Comparison of ENCODE assay signal across 21 cellular contexts in genomic region chr18:27707201-27707600, GRCh38.
"Had no signal": no experiment of that assay in that cellular context is flagged by ENCODE, and none has a peak within 500 bp of the region (broad histone marks: within the 10 kb centered on the region; RNA-seq: fewer than 3 reads in every experiment).

No MANE protein-coding gene starts in this region.

- H3K9me3 ChIP-seq: adrenal gland, colonic mucosa, testis, vagina had no signal

- H3K36me3 ChIP-seq: adrenal gland, colonic mucosa, esophagus squamous epithelium, left ventricle myocardium inferior, sigmoid colon, vagina, WERI-Rb-1 had no signal

- H3K27me3 ChIP-seq: adrenal gland, colonic mucosa, esophagus squamous epithelium, sigmoid colon, testis, vagina had no signal

- H3K27me3 Mint-ChIP-seq: central memory CD8-positive, alpha-beta T cell; stimulated activated naive B cell treated with anti-CD40 and anti-IgM and Interleukin-4, amounts not matched to agents 10 μg/mL and 1 μg/mL and 100 μg/mL, for 72 hours; type B pancreatic cell had no signal

- H3K27ac ChIP-seq: adrenal gland, colonic mucosa, esophagus squamous epithelium, left ventricle myocardium inferior, sigmoid colon, testis, vagina, WERI-Rb-1 had no signal

- DNase-seq: activated CD4-positive, alpha-beta T cell treated with anti-CD3 and anti-CD28 coated beads for 1 hour; activated CD4-positive, alpha-beta T cell treated with anti-CD3 and anti-CD28 coated beads, Interleukin-2, amount 50 U/mL, for 1 hour; activated CD8-positive, alpha-beta T cell treated with anti-CD3 and anti-CD28 coated beads, Interleukin-2, amount 10 ng/mL, durations not matched to agents 7 days and 5 days; adrenal gland; colonic mucosa; esophagus squamous epithelium; hippocampal formation; left ventricle myocardium inferior; naive thymus-derived CD8-positive, alpha-beta T cell; retina; sigmoid colon; stimulated activated CD4-positive, alpha-beta T cell treated with anti-CD3 and anti-CD28 coated beads, Interleukin-2, amount 100 ng/mL, for 48 hours; stimulated activated CD8-positive, alpha-beta memory T cell treated with anti-CD3 and anti-CD28 coated beads, Interleukin-4, amount 100 ng/mL, for 48 hours; stimulated activated naive B cell treated with anti-CD40 and anti-IgM and Interleukin-4, amounts not matched to agents 10 μg/mL and 1 μg/mL and 100 μg/mL, for 72 hours; testis; WERI-Rb-1 had no signal

- H3K4me3 Mint-ChIP-seq: activated CD8-positive, alpha-beta T cell treated with anti-CD3 and anti-CD28 coated beads, Interleukin-2, amount 10 ng/mL, durations not matched to agents 7 days and 5 days; central memory CD8-positive, alpha-beta T cell; mesothelial cell of epicardium; naive thymus-derived CD8-positive, alpha-beta T cell; stimulated activated naive B cell treated with anti-CD40 and anti-IgM and Interleukin-4, amounts not matched to agents 10 μg/mL and 1 μg/mL and 100 μg/mL, for 72 hours; type B pancreatic cell had no signal

- H3K4me1 Mint-ChIP-seq: central memory CD8-positive, alpha-beta T cell; naive thymus-derived CD8-positive, alpha-beta T cell; stimulated activated naive B cell treated with anti-CD40 and anti-IgM and Interleukin-4, amounts not matched to agents 10 μg/mL and 1 μg/mL and 100 μg/mL, for 72 hours had no signal

- ATAC-seq: activated CD8-positive, alpha-beta T cell treated with anti-CD3 and anti-CD28 coated beads, Interleukin-2, amount 10 ng/mL, durations not matched to agents 7 days and 5 days; activated naive CD4-positive, alpha-beta T cell treated with anti-CD3 and anti-CD28 coated beads, Interleukin-2, amount 50 U/mL, for 72 hours; naive thymus-derived CD8-positive, alpha-beta T cell; stimulated activated naive B cell treated with anti-CD40 and anti-IgM and Interleukin-4, amounts not matched to agents 10 μg/mL and 1 μg/mL and 100 μg/mL, for 72 hours had no signal

- H3K36me3 Mint-ChIP-seq: naive thymus-derived CD8-positive, alpha-beta T cell; stimulated activated naive B cell treated with anti-CD40 and anti-IgM and Interleukin-4, amounts not matched to agents 10 μg/mL and 1 μg/mL and 100 μg/mL, for 72 hours had no signal

- H3K4me1 ChIP-seq: adrenal gland, colonic mucosa, esophagus squamous epithelium, sigmoid colon, testis, vagina had no signal

- H3K4me3 ChIP-seq: adrenal gland, colonic mucosa, esophagus squamous epithelium, left ventricle myocardium inferior, sigmoid colon, testis, vagina had no signal

- H3K27ac Mint-ChIP-seq: activated CD8-positive, alpha-beta T cell treated with anti-CD3 and anti-CD28 coated beads, Interleukin-2, amount 10 ng/mL, durations not matched to agents 7 days and 5 days; activated naive CD4-positive, alpha-beta T cell treated with anti-CD3 and anti-CD28 coated beads, Interleukin-2, amount 50 U/mL, for 72 hours; mesothelial cell of epicardium; naive thymus-derived CD8-positive, alpha-beta T cell; stimulated activated naive B cell treated with anti-CD40 and anti-IgM and Interleukin-4, amounts not matched to agents 10 μg/mL and 1 μg/mL and 100 μg/mL, for 72 hours; type B pancreatic cell had no signal
